In the genomic region with DNA sequence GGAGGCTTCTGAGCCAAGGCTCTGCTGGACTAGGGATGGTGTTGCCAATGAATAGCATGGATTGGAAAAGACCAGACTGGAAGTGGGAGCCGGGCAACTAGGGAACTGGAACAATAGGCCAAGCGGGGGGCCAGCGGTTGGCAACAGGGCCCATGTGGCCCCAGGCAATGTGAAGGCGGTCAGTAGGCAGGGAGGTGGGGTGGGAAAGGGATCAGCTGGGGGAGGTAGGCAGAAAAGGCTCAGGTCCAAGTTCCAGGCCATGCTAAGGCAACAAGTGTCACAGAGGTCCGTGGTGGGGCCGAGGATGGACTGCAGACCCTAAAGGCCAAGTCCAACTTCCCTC, we compare ENCODE assay signal across 8 cellular contexts. TPM values are rescaled to one million over a fixed set of nuclear protein-coding genes. Genes with fewer than 3 reads are reported as not detected.
DNase-seq lines count a peak whose midpoint lies in the region; ATAC-seq, FAIRE-seq and TF ChIP-seq lines count a peak whose summit lies in the region.

No MANE protein-coding gene starts in this region.

- ATAC-seq in pancreas (peak; percentile 40 to 66 (median 56)), GM18519 (IDR thresholded peaks at IDR 0.05; ENCODE audit: low FRiP score, unreplicated experiment) (no peak)

- no peaks in the 10 kb centered on the region for H3K9me3 ChIP-seq in Peyer's patch
- H3K9me3 ChIP-seq in esophagus squamous epithelium, result no peaks in the 10 kb centered on the region
- no peaks in the 10 kb centered on the region for H3K9me3 ChIP-seq in pancreas

- H3K36me3 ChIP-seq in Peyer's patch (no peaks in the 10 kb centered on the region), esophagus squamous epithelium (peaks cover 0 to 23% (median 0%) of the 10 kb centered on the region in 3 donors), pancreas (peaks cover 0 to 12% (median 6%) of the 10 kb centered on the region in 3 donors)

- no peak for FAIRE-seq in pancreas (lab: Jason Lieb, UNC)

- H3K4me1 ChIP-seq in Peyer's patch (peaks cover 0 to 56% (median 15%) of the 10 kb centered on the region in 4 donors), esophagus squamous epithelium (peaks cover 24 to 71% (median 33%) of the 10 kb centered on the region in 3 donors), pancreas (peaks cover 16 to 32% (median 27%) of the 10 kb centered on the region in 3 donors)

- DNase-seq in Peyer's patch (no peak), esophagus squamous epithelium (lab: John Stamatoyannopoulos, UW) (no peak), pancreas (peak in 4 of 6 donors; percentile 70 to 83 (median 78)), NCI-H1436 (lab: John Stamatoyannopoulos, UW) (no peak), NCI-H510A treated with DMSO at 0.1 percent for 48 hours (lab: John Stamatoyannopoulos, UW) (no peak), iPS-NIHi11 (ENCODE audit: low spot score) (no peak)

- peak overlapping the region; percentile 88 for H3K27ac ChIP-seq in C4-2B
- H3K27ac ChIP-seq in Peyer's patch, result peak overlapping the region; percentile 66 to 87 (median 76)
- peak overlapping the region; percentile 61 to 89 (median 81) for H3K27ac ChIP-seq in esophagus squamous epithelium
- peak overlapping the region; percentile 83 to 95 (median 85) for H3K27ac ChIP-seq in pancreas

- intact Hi-C loops in esophagus squamous epithelium (cut with DNase I) (no loop called here), pancreas (cut with DNase I) (no loop called here)

- TF ChIP-seq CTCF in C4-2B (conservative IDR thresholded peaks at IDR 0.05) (no peak), Peyer's patch (IDR thresholded peaks at IDR 0.05) (no peak), esophagus squamous epithelium (IDR thresholded peaks at IDR 0.05) (no peak), pancreas (IDR thresholded peaks at IDR 0.05) (no peak)

- WGBS in esophagus squamous epithelium, 2 donors, result 73 to 77% methylated on average over 6 of the region's 6 CpGs
- 28 to 32% methylated on average over 6 of the region's 6 CpGs for WGBS in pancreas, 2 donors

- no peak for TF ChIP-seq POLR2A in Peyer's patch (IDR thresholded peaks at IDR 0.05)
- TF ChIP-seq POLR2A in esophagus squamous epithelium (IDR thresholded peaks at IDR 0.05), result no peak

- H3K4me3 ChIP-seq in Peyer's patch, result no peak overlapping the region
- H3K4me3 ChIP-seq in esophagus squamous epithelium, result peak overlapping the region in 1 of 4 donors; percentile 30
- peak overlapping the region in 1 of 4 donors; percentile 54 for H3K4me3 ChIP-seq in pancreas

- no peaks in the 10 kb centered on the region for H3K27me3 ChIP-seq in Peyer's patch
- no peaks in the 10 kb centered on the region for H3K27me3 ChIP-seq in esophagus squamous epithelium
- no peaks in the 10 kb centered on the region for H3K27me3 ChIP-seq in pancreas

RNA-seq across cellular contexts. Expression of gene MLXIP, which starts 14.9 kb away (rescaled TPM):
- total RNA-seq in Peyer's patch (100 to 1,000 TPM in 2 of 4 donors, 10 to 100 TPM in 2; 41.5 to 157 (median 98.3) TPM), esophagus squamous epithelium (10 to 100 TPM in 3 of 4 donors, 1 to 10 TPM in 1; 9.6 to 20.0 (median 11.4) TPM), pancreas (10 to 100 TPM; 44.0 to 78.0 (median 55.5) TPM)
- 10 to 100 TPM; 35.4 to 90.1 TPM for polyA plus RNA-seq in pancreas

RNA-seq across cellular contexts. Expression of gene BCL7A, which starts 42.0 kb away (rescaled TPM):
- total RNA-seq in Peyer's patch (10 to 100 TPM in 1 of 4 donors, 1 to 10 TPM in 3; 3.3 to 23.9 (median 4.4) TPM), esophagus squamous epithelium (1 to 10 TPM; 2.5 to 8.6 (median 5.1) TPM), pancreas (10 to 100 TPM in 3 of 6 donors, 1 to 10 TPM in 3; 8.3 to 13.4 (median 10.5) TPM)
- polyA plus RNA-seq in pancreas, result 1 to 10 TPM; 6.9 to 8.3 TPM

Comparison
In these comparisons a context has a peak if more than half of its experiments do, and no peak if none do; other contexts are left out.
1. DNase-seq: peak in pancreas (4 of 6); none in Peyer's patch (0 of 3), esophagus squamous epithelium (single experiment), NCI-H1436 (single experiment), NCI-H510A treated with DMSO at 0.1 percent for 48 hours (single experiment) and iPS-NIHi11 (single experiment).
2. Peak in every context shown above with its lines, with median percentiles within 50 percentile points of each other: H3K27ac ChIP-seq.